Comparison of ENCODE assay signal across 12 cellular contexts in the genomic region with DNA sequence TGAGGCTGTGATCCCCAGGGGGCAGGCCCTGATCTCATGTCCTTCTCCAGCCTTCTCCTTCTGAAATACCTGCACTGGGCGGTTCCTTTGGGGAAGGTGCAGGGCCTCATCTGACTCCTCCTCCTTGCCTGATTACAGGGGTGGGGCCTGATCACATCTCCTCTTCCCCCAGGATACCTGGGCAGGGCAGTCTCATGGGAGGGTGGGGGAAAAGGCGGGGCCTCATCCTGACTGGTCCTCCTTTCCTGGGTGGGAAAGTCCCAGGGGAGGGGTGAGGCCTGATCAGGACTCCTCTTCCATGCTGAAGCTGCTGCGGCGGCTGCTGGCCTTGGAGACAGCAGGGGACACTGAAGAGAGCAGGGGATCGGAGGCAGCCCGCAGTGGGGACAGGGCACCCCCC. TPM values are rescaled to one million over a fixed set of nuclear protein-coding genes. Genes with fewer than 3 reads are reported as not detected.
DNase-seq lines count a peak whose midpoint lies in the region; ATAC-seq and TF ChIP-seq lines count a peak whose summit lies in the region.
"Had no signal": no experiment of that assay in that cellular context is flagged by ENCODE, and none has a peak within 500 bp of the region (broad histone marks: within the 10 kb centered on the region; RNA-seq: fewer than 3 reads in every experiment).

No MANE protein-coding gene starts in this region.

- TF ChIP-seq POLR2A in vagina (IDR thresholded peaks at IDR 0.05), result no peak

- POLR2A ChIA-PET in PC-3 (lab: Charles Lee; ENCODE audit: unreplicated experiment), result no interaction called here

- H3K9me3 ChIP-seq in PC-3 (ENCODE audit: low read length), result no peaks in the 10 kb centered on the region
- no peaks in the 10 kb centered on the region for H3K9me3 ChIP-seq in vagina

- in situ Hi-C loops in Caki2 (cut with HindIII; ENCODE audit: low pct_unique_long_range_greater_than_20kb, low sequenced_read_pairs), result no loop called here

- H3K27ac ChIP-seq in PC-3 (ENCODE audit: low read length) (no peak overlapping the region), vagina (no peak overlapping the region)
- H3K27ac ChIP-seq: dorsolateral prefrontal cortex had no signal

- H3K36me3 ChIP-seq in PC-3 (ENCODE audit: low read depth, low read length) (peaks cover 25% of the 10 kb centered on the region; the same call in 1 of the 2 replicates), vagina (peaks cover 0 to 25% of the 10 kb centered on the region in 2 donors)

- no peak overlapping the region for H3K4me3 ChIP-seq in PC-3 (ENCODE audit: low read length)
- H3K4me3 ChIP-seq in vagina, result no peak overlapping the region
- H3K4me3 ChIP-seq: dorsolateral prefrontal cortex had no signal

- H3K4me2 ChIP-seq in PC-3 (ENCODE audit: low read length), result no peak overlapping the region

- no peaks in the 10 kb centered on the region for H3K4me1 ChIP-seq in PC-3 (ENCODE audit: insufficient read depth, low read length)
- H3K4me1 ChIP-seq in vagina, result no peaks in the 10 kb centered on the region

- DNase-seq in Caki2 (ENCODE audit: low read depth) (peak; percentile 50), PC-3 (peak; percentile 35), iPS-NIHi7 (ENCODE audit: extremely low spot score) (peak; percentile 56), NCI-H1436 (lab: John Stamatoyannopoulos, UW) (no peak), vagina (ENCODE audit: extremely low spot score in 2 of 2) (no peak)
- DNase-seq: activated T-cell treated with anti-CD3 and anti-CD28 coated beads, Interleukin-2, amount 50 U/mL, for 48 hours; dorsolateral prefrontal cortex; foreskin melanocyte; NCI-H2227 treated with DMSO at 0.1 percent for 48 hours; substantia nigra; T-helper 1 cell had no signal

- TF ChIP-seq CTCF in PC-3 (conservative IDR thresholded peaks at IDR 0.05; ENCODE audit: low read depth, low read length), result no peak
- no peak for TF ChIP-seq CTCF in vagina (IDR thresholded peaks at IDR 0.05)

- ATAC-seq in PC-3 (peak; percentile 43; the same call in 1 of the 2 replicates), HG03175 (IDR thresholded peaks at IDR 0.05; ENCODE audit: unreplicated experiment) (no peak)

- intact Hi-C loops in PC-3 (cut with micrococcal nuclease) (no loop called here), vagina (cut with DNase I) (no loop called here)

- H3K27me3 ChIP-seq in PC-3 (ENCODE audit: low read length), result no peaks in the 10 kb centered on the region
- no peaks in the 10 kb centered on the region for H3K27me3 ChIP-seq in vagina

- H2AFZ ChIP-seq in PC-3 (ENCODE audit: low read length), result no peak overlapping the region

- CTCF ChIA-PET in PC-3 (lab: Charles Lee), result no interaction called here

- H4K20me1 ChIP-seq in PC-3 (ENCODE audit: low read length), result no peaks in the 10 kb centered on the region

- H3K9ac ChIP-seq in PC-3 (ENCODE audit: low read length), result no peak overlapping the region

- no peaks in the 10 kb centered on the region for H3K79me2 ChIP-seq in PC-3 (ENCODE audit: low read length)

- BruUV-seq in PC-3 (replicated peaks; lab: Mats Ljungman, UMichigan), result no TSS peak

- no peaks in the 10 kb centered on the region for H3K9me2 ChIP-seq in PC-3 (replicated peaks; ENCODE audit: low read length)

- H3F3A ChIP-seq in PC-3 (ENCODE audit: low read length, unreplicated experiment), result no peaks in the 10 kb centered on the region

RNA-seq across cellular contexts. Expression of a gene that starts 13.3 kb away (rescaled TPM):
- 42.5 and 74.2 TPM in 2 replicates for total RNA-seq in Caki2 (2014; rRNA removed; shearing (Covaris generic); ENCODE audit: low replicate concordance)
- total RNA-seq in PC-3 (2014; rRNA removed) (46.9 and 56.9 TPM in 2 replicates), vagina (87.4 TPM)

RNA-seq across cellular contexts. Expression of a gene that starts 27.8 kb away (rescaled TPM):
- total RNA-seq in Caki2 (2014; rRNA removed; shearing (Covaris generic); ENCODE audit: low replicate concordance), result 17.2 and 17.8 TPM in 2 replicates
- 31.1 and 44.3 TPM in 2 replicates for total RNA-seq in PC-3 (2014; rRNA removed)
- 27.5 TPM for total RNA-seq in vagina

RNA-seq across cellular contexts. Expression of a gene that starts 28.9 kb away (rescaled TPM):
- total RNA-seq in Caki2 (2014; rRNA removed; shearing (Covaris generic); ENCODE audit: low replicate concordance), result not detected in 2 replicates
- 5.3 and 7.1 TPM in 2 replicates for total RNA-seq in PC-3 (2014; rRNA removed)
- 8.6 TPM for total RNA-seq in vagina

RNA-seq across cellular contexts. Expression of a gene that starts 43.9 kb away (rescaled TPM):
- total RNA-seq in Caki2 (2014; rRNA removed; shearing (Covaris generic); ENCODE audit: low replicate concordance), result 1.9 and 4.4 TPM in 2 replicates
- total RNA-seq in PC-3 (2014; rRNA removed) (0.07 and 0.69 TPM in 2 replicates), vagina (24.1 TPM)

RNA-seq across cellular contexts. Expression of a gene that starts 49.8 kb away (rescaled TPM):
- 22.3 and 34.1 TPM in 2 replicates for total RNA-seq in Caki2 (2014; rRNA removed; shearing (Covaris generic); ENCODE audit: low replicate concordance)
- total RNA-seq in PC-3 (2014; rRNA removed) (27.2 and 34.8 TPM in 2 replicates), vagina (72.7 TPM)

Comparison
In these comparisons a context has a peak if more than half of its experiments do, and no peak if none do; other contexts are left out.
1. DNase-seq: peak in Caki2 (single experiment), PC-3 (single experiment) and iPS-NIHi7 (single experiment); none in NCI-H1436 (single experiment) and vagina (0 of 2).